Comparison of ENCODE assay signal across 16 cellular contexts in genomic region chr6:139659196-139659595, GRCh38.
DNase-seq lines count a peak whose midpoint lies in the region; ATAC-seq and TF ChIP-seq lines count a peak whose summit lies in the region.
"Had no signal": no experiment of that assay in that cellular context is flagged by ENCODE, and none has a peak within 500 bp of the region (broad histone marks: within the 10 kb centered on the region; RNA-seq: fewer than 3 reads in every experiment).

No MANE protein-coding gene starts in this region.

- H3K27me3 Mint-ChIP-seq in CD8-positive, alpha-beta memory T cell: peaks cover 0 to 6% of the 10 kb centered on the region in 2 donors
- H3K27me3 Mint-ChIP-seq: B cell; CD4-positive, alpha-beta memory T cell had no signal

- no peak for DNase-seq in CD8-positive, alpha-beta memory T cell
- DNase-seq in DMS53 treated with DMSO at 0.1 percent for 48 hours (lab: John Stamatoyannopoulos, UW; ENCODE audit: unreplicated experiment) (peak; percentile 13), PC-3 (peak; percentile 17), NCI-H82 (lab: John Stamatoyannopoulos, UW) (no peak), left cardiac atrium (no peak)
- DNase-seq: ACHN; Calu3; CD4-positive, alpha-beta memory T cell; GDM1; HCEC 1CT had no signal

- H3K4me1 ChIP-seq in CD8-positive, alpha-beta memory T cell (ENCODE audit: insufficient read depth, low read length): no peaks in the 10 kb centered on the region
- H3K4me1 ChIP-seq in PC-3 (ENCODE audit: insufficient read depth, low read length): peaks cover 16% of the 10 kb centered on the region

- H3F3A ChIP-seq in PC-3 (ENCODE audit: low read length, unreplicated experiment): no peaks in the 10 kb centered on the region

- no peak overlapping the region for H3K27ac Mint-ChIP-seq in CD8-positive, alpha-beta memory T cell
- H3K27ac Mint-ChIP-seq: B cell; CD4-positive, alpha-beta memory T cell; GM23338 had no signal

- no peaks in the 10 kb centered on the region for H3K79me2 ChIP-seq in PC-3 (ENCODE audit: low read length)

- ATAC-seq in PC-3: no peak
- ATAC-seq in esophagus mucosa: peak; percentile 61
- ATAC-seq in HG02798 (IDR thresholded peaks at IDR 0.05; ENCODE audit: poor library complexity, unreplicated experiment): no peak
- ATAC-seq in left cardiac atrium: no peak
- ATAC-seq: GM23338 had no signal

- H3K9me2 ChIP-seq in PC-3 (replicated peaks; ENCODE audit: low read length): no peaks in the 10 kb centered on the region

- H4K20me1 ChIP-seq in PC-3 (ENCODE audit: low read length): no peaks in the 10 kb centered on the region

- POLR2A ChIA-PET in CD8-positive, alpha-beta memory T cell (lab: Charles Lee): no interaction called here
- POLR2A ChIA-PET in PC-3 (lab: Charles Lee; ENCODE audit: unreplicated experiment): no interaction called here

- H3K9me3 ChIP-seq in CD8-positive, alpha-beta memory T cell (ENCODE audit: low read length): no peaks in the 10 kb centered on the region
- H3K9me3 ChIP-seq in PC-3 (ENCODE audit: low read length): no peaks in the 10 kb centered on the region

- peak overlapping the region; percentile 16 for H3K27ac ChIP-seq in CD8-positive, alpha-beta memory T cell (ENCODE audit: low read depth, low read length)
- H3K27ac ChIP-seq in PC-3 (ENCODE audit: low read length): no peak overlapping the region
- H3K27ac ChIP-seq: C4-2B, KMS-11 had no signal

- no peak overlapping the region for H3K4me2 ChIP-seq in PC-3 (ENCODE audit: low read length)
- H3K4me2 ChIP-seq: GM23338, KMS-11 had no signal

- intact Hi-C loops in PC-3 (cut with micrococcal nuclease) (loop anchor here (5.0 kb wide), 1 partner anchor 383 kb away; no protein-coding TSS in a partner anchor), left cardiac atrium (cut with DNase I) (no loop called here)

- peaks cover 2 to 12% (median 2%) of the 10 kb centered on the region in 3 donors for H3K36me3 Mint-ChIP-seq in CD8-positive, alpha-beta memory T cell
- H3K36me3 Mint-ChIP-seq: CD4-positive, alpha-beta memory T cell had no signal

- no peak overlapping the region for H3K4me3 ChIP-seq in CD8-positive, alpha-beta memory T cell (ENCODE audit: low read length)
- no peak overlapping the region for H3K4me3 ChIP-seq in PC-3 (ENCODE audit: low read length)
- H3K4me3 ChIP-seq: GM23338 had no signal

- no TSS peak for BruUV-seq in PC-3 (replicated peaks; lab: Mats Ljungman, UMichigan)

- H3K4me1 Mint-ChIP-seq in CD8-positive, alpha-beta memory T cell: no peaks in the 10 kb centered on the region
- H3K4me1 Mint-ChIP-seq: B cell had no signal

- no peak overlapping the region for H2AFZ ChIP-seq in PC-3 (ENCODE audit: low read length)
- H2AFZ ChIP-seq: GM23338 had no signal

- CTCF ChIA-PET in CD8-positive, alpha-beta memory T cell (lab: Charles Lee): no interaction called here
- CTCF ChIA-PET in PC-3 (lab: Charles Lee): no interaction called here

- peaks cover 0 to 8% (median 6%) of the 10 kb centered on the region in 5 donors for H3K9me3 Mint-ChIP-seq in CD8-positive, alpha-beta memory T cell

- H3K36me3 ChIP-seq in CD8-positive, alpha-beta memory T cell (ENCODE audit: insufficient read depth, low read length): no peaks in the 10 kb centered on the region
- no peaks in the 10 kb centered on the region for H3K36me3 ChIP-seq in PC-3 (ENCODE audit: low read depth, low read length)

- H3K4me3 Mint-ChIP-seq in CD8-positive, alpha-beta memory T cell: no peak overlapping the region
- H3K4me3 Mint-ChIP-seq: B cell; CD4-positive, alpha-beta memory T cell; GM23338 had no signal

- TF ChIP-seq CTCF in PC-3 (conservative IDR thresholded peaks at IDR 0.05; ENCODE audit: low read depth, low read length): no peak

- no peaks in the 10 kb centered on the region for H3K27me3 ChIP-seq in CD8-positive, alpha-beta memory T cell (ENCODE audit: insufficient read depth, low read length, poor library complexity, severe bottlenecking)
- no peaks in the 10 kb centered on the region for H3K27me3 ChIP-seq in PC-3 (ENCODE audit: low read length)

- H3K9ac ChIP-seq in PC-3 (ENCODE audit: low read length): no peak overlapping the region
- H3K9ac ChIP-seq: KMS-11 had no signal

Comparison
In these comparisons a context has a peak if more than half of its experiments do, and no peak if none do; other contexts are left out.
1. DNase-seq: peak in DMS53 treated with DMSO at 0.1 percent for 48 hours (single experiment) and PC-3 (single experiment); none in CD8-positive, alpha-beta memory T cell (0 of 5), NCI-H82 (single experiment) and left cardiac atrium (single experiment).